ENCODE assay signal across 10 cellular contexts in genomic region chr13:46173656-46174055, GRCh38. TPM values are rescaled to one million over a fixed set of nuclear protein-coding genes. Genes with fewer than 3 reads are reported as not detected.
A peak's percentile ranks its signal among the peaks of the same experiment; 100 is the strongest.
DNase-seq lines count a peak whose midpoint lies in the region; ATAC-seq and TF ChIP-seq lines count a peak whose summit lies in the region.
"Had no signal": no experiment of that assay in that cellular context is flagged by ENCODE, and none has a peak within 500 bp of the region (broad histone marks: within the 10 kb centered on the region; RNA-seq: fewer than 3 reads in every experiment).

No MANE protein-coding gene starts in this region.

- H3K27ac Mint-ChIP-seq in memory B cell: peak overlapping the region; percentile 86

- TF ChIP-seq POLR2A in esophagus squamous epithelium (IDR thresholded peaks at IDR 0.05): no peak

- H2AFZ ChIP-seq in OCI-LY3 (ENCODE audit: low read depth, low read length): no peak overlapping the region

- 58 to 75% methylated on average over 2 of the region's 2 CpGs for WGBS in esophagus squamous epithelium, 2 donors

- H3K4me3 ChIP-seq in OCI-LY3 (ENCODE audit: low read length): peak overlapping the region; percentile 91
- H3K4me3 ChIP-seq in esophagus squamous epithelium: no peak overlapping the region
- H3K4me3 ChIP-seq: body of pancreas had no signal

- peaks cover 100% of the 10 kb centered on the region for H3K79me2 ChIP-seq in OCI-LY3 (ENCODE audit: low read length)

- H3K27ac ChIP-seq in OCI-LY3 (ENCODE audit: low read length) (peak overlapping the region; percentile 95), esophagus squamous epithelium (peak overlapping the region in 1 of 4 donors; percentile 47)

- DNase-seq in memory B cell (ENCODE audit: low spot score in 2 of 2): no peak
- DNase-seq in SK-N-DZ (ENCODE audit: low spot score): no peak
- no peak for DNase-seq in esophagus squamous epithelium (lab: John Stamatoyannopoulos, UW)
- no peak for DNase-seq in NCI-H82 (lab: John Stamatoyannopoulos, UW)
- DNase-seq: body of pancreas, NCI-H1694 had no signal

- H3K9ac ChIP-seq in OCI-LY3 (ENCODE audit: low read length): peak overlapping the region; percentile 99

- H3K27me3 ChIP-seq in OCI-LY3 (ENCODE audit: low read depth, low read length) (no peaks in the 10 kb centered on the region), esophagus squamous epithelium (peaks cover 0 to 7% (median 0%) of the 10 kb centered on the region in 4 donors)
- H3K27me3 ChIP-seq: body of pancreas had no signal

- TF ChIP-seq CTCF in OCI-LY3 (IDR thresholded peaks at IDR 0.05; ENCODE audit: low read depth, low read length) (no peak), esophagus squamous epithelium (IDR thresholded peaks at IDR 0.05) (no peak)

- no peaks in the 10 kb centered on the region for H3K27me3 Mint-ChIP-seq in memory B cell

- H3K4me1 ChIP-seq in OCI-LY3 (ENCODE audit: low read length): peaks cover 91% of the 10 kb centered on the region
- H3K4me1 ChIP-seq in esophagus squamous epithelium: peaks cover 0 to 34% (median 0%) of the 10 kb centered on the region in 3 donors
- H3K4me1 ChIP-seq: body of pancreas had no signal

- H4K20me1 ChIP-seq in OCI-LY3 (ENCODE audit: insufficient read depth, low read length): peaks cover 100% of the 10 kb centered on the region

- intact Hi-C loops in esophagus squamous epithelium (cut with DNase I): no loop called here

- ATAC-seq in GM18498 (IDR thresholded peaks at IDR 0.05; ENCODE audit: unreplicated experiment) (peak; percentile 39), HG02610 (IDR thresholded peaks at IDR 0.05; ENCODE audit: unreplicated experiment) (peak; percentile 64), memory B cell (ENCODE audit: low read depth) (peak; percentile 45), SK-N-SH treated with all-trans-retinoic acid at 6 μM for 48 hours (no peak)
- ATAC-seq: body of pancreas had no signal

- H3K36me3 ChIP-seq in OCI-LY3 (replicated peaks; ENCODE audit: low read depth, low read length) (peaks cover 85% of the 10 kb centered on the region), esophagus squamous epithelium (no peaks in the 10 kb centered on the region)

- H3K4me3 Mint-ChIP-seq in memory B cell: peak overlapping the region; percentile 76

- H3K4me1 Mint-ChIP-seq in memory B cell: peaks cover 76% of the 10 kb centered on the region

- H3K4me2 ChIP-seq in OCI-LY3 (ENCODE audit: low read length): peak overlapping the region; percentile 95

- peaks cover 37% of the 10 kb centered on the region for H3K36me3 Mint-ChIP-seq in memory B cell

- no peaks in the 10 kb centered on the region for H3K9me3 Mint-ChIP-seq in memory B cell

- H3K9me3 ChIP-seq in OCI-LY3 (ENCODE audit: insufficient read depth, low read length) (no peaks in the 10 kb centered on the region), esophagus squamous epithelium (no peaks in the 10 kb centered on the region)
- H3K9me3 ChIP-seq: body of pancreas had no signal

TF ChIP-seq in SK-N-SH treated with all-trans-retinoic acid at 6 μM for 48 hours, 23 proteins besides CTCF, POLR2A, EP300 and RAD21:
- no peak for TF ChIP-seq TOX (CRISPR knock-in tag; IDR thresholded peaks at IDR 0.05; ENCODE audit: borderline replicate concordance)
- no peak for TF ChIP-seq TSHZ2 (CRISPR knock-in tag; IDR thresholded peaks at IDR 0.05)
- TF ChIP-seq OSR1 (CRISPR knock-in tag; IDR thresholded peaks at IDR 0.05): no peak
TF ChIP-seq in SK-N-SH treated with all-trans-retinoic acid at 6 μM for 48 hours: peak in this region for 0.

RNA-seq across cellular contexts. Expression of gene LCP1, which starts 8.3 kb away (rescaled TPM):
- 7.0 and 7.2 TPM in 2 replicates for polyA plus RNA-seq in SK-N-DZ (2014; cell fraction: cytosol; rRNA removed)
- 2.6 and 5.3 TPM in 2 replicates for polyA plus RNA-seq in SK-N-DZ (2014; cell fraction: nucleus; rRNA removed)
- 10 to 100 TPM in 3 of 4 donors, 1 to 10 TPM in 1; 8.7 to 33.9 (median 21.9) TPM for total RNA-seq in esophagus squamous epithelium

RNA-seq across cellular contexts. Expression of gene LRRC63, which starts 38.1 kb away (rescaled TPM):
- 0.54 and 0.90 TPM in 2 replicates for polyA plus RNA-seq in SK-N-DZ (2014; cell fraction: cytosol; rRNA removed)
- 2.0 and 2.4 TPM in 2 replicates for polyA plus RNA-seq in SK-N-DZ (2014; cell fraction: nucleus; rRNA removed)
- total RNA-seq in esophagus squamous epithelium: not detected
- total RNA-seq: body of pancreas had no signal
